Comparison of ENCODE assay signal across 18 cellular contexts in genomic region chr1:230441630-230442029, GRCh38. TPM values are rescaled to one million over a fixed set of nuclear protein-coding genes. Genes with fewer than 3 reads are reported as not detected.
"Had no signal": no experiment of that assay in that cellular context is flagged by ENCODE, and none has a peak within 500 bp of the region (broad histone marks: within the 10 kb centered on the region; RNA-seq: fewer than 3 reads in every experiment).

No MANE protein-coding gene starts in this region.

- H3K4me3 Mint-ChIP-seq: activated CD4-positive, alpha-beta T cell treated with anti-CD3 and anti-CD28 coated beads, Interleukin-2, amount 10 ng/mL, durations not matched to agents 24 days and 14 days; activated CD8-positive, alpha-beta T cell treated with anti-CD3 and anti-CD28 coated beads for 36 hours; activated T-helper 17 cell treated with anti-CD3 and anti-CD28 coated beads, Interleukin-2, amount 50 U/mL, for 72 hours; effector memory CD8-positive, alpha-beta T cell; nephron had no signal

- DNase-seq: activated CD4-positive, alpha-beta T cell treated with anti-CD3 and anti-CD28 coated beads, Interleukin-2, amount 10 ng/mL, durations not matched to agents 24 days and 14 days; activated CD4-positive, CD25-positive, alpha-beta regulatory T cell; activated CD8-positive, alpha-beta T cell treated with anti-CD3 and anti-CD28 coated beads for 36 hours; activated naive CD4-positive, alpha-beta T cell treated with Interleukin-2 at 50 U/mL for 16 hours; activated T-cell treated with anti-CD3 and anti-CD28 coated beads, Interleukin-2, amount 50 U/mL, for 1 hour; body of pancreas; effector memory CD8-positive, alpha-beta T cell; kidney; midbrain; occipital lobe; posterior cingulate gyrus; stimulated activated CD8-positive, alpha-beta memory T cell treated with anti-CD3 and anti-CD28 coated beads, Interleukin-4, amount 100 ng/mL, for 48 hours; stimulated activated naive CD4-positive, alpha-beta T cell; thyroid gland had no signal

- H3K27ac Mint-ChIP-seq: activated CD4-positive, alpha-beta T cell treated with anti-CD3 and anti-CD28 coated beads, Interleukin-2, amount 10 ng/mL, durations not matched to agents 24 days and 14 days; activated CD8-positive, alpha-beta T cell treated with anti-CD3 and anti-CD28 coated beads for 36 hours; activated T-helper 17 cell treated with anti-CD3 and anti-CD28 coated beads, Interleukin-2, amount 50 U/mL, for 72 hours; effector memory CD8-positive, alpha-beta T cell; nephron had no signal

- H3K9me3 Mint-ChIP-seq: activated CD4-positive, alpha-beta T cell treated with anti-CD3 and anti-CD28 coated beads, Interleukin-2, amount 10 ng/mL, durations not matched to agents 24 days and 14 days; activated T-helper 17 cell treated with anti-CD3 and anti-CD28 coated beads, Interleukin-2, amount 50 U/mL, for 72 hours had no signal

- H3K4me1 Mint-ChIP-seq: activated CD4-positive, alpha-beta T cell treated with anti-CD3 and anti-CD28 coated beads, Interleukin-2, amount 10 ng/mL, durations not matched to agents 24 days and 14 days; activated T-helper 17 cell treated with anti-CD3 and anti-CD28 coated beads, Interleukin-2, amount 50 U/mL, for 72 hours; nephron had no signal

- ATAC-seq: activated CD8-positive, alpha-beta T cell treated with anti-CD3 and anti-CD28 coated beads for 36 hours; activated T-helper 17 cell treated with anti-CD3 and anti-CD28 coated beads, Interleukin-2, amount 50 U/mL, for 72 hours; body of pancreas; effector memory CD8-positive, alpha-beta T cell; left lobe of liver had no signal

RNA-seq across cellular contexts. Expression of gene PGBD5, which starts 15.5 kb away (rescaled TPM):
- total RNA-seq: activated CD8-positive, alpha-beta T cell treated with anti-CD3 and anti-CD28 coated beads for 36 hours; fibroblast of villous mesenchyme had no signal
